12 cellular contexts compared by ENCODE assay signal in the genomic region with DNA sequence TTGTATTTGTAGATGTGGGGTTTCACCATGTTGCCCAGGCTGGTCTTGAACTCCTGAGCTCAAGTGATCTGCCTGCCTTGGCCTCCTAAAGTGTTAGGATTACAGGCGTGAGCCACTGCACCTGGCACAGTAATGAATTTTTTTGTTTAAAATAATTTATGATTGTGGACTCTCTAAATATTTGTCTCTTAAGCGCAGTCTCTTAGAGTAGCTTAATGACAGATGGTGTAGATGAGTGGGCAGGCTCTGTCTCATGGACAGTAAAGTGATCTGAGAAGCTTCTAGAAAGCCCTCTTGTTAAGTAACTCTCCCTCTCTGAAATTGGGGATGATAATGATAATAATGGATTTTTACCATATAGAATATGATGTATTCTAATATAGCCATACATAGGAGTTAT.
"Had no signal": no experiment of that assay in that cellular context is flagged by ENCODE, and none has a peak within 500 bp of the region (broad histone marks: within the 10 kb centered on the region; RNA-seq: fewer than 3 reads in every experiment).

No MANE protein-coding gene starts in this region.

- ATAC-seq: activated CD8-positive, alpha-beta T cell treated with anti-CD3 and anti-CD28 coated beads, Interleukin-2, amount 10 ng/mL, durations not matched to agents 7 days and 5 days; activated T-helper 17 cell treated with anti-CD3 and anti-CD28 coated beads, Interleukin-2, amount 50 U/mL, for 72 hours; naive thymus-derived CD8-positive, alpha-beta T cell had no signal

- H3K27me3 Mint-ChIP-seq: activated naive CD4-positive, alpha-beta T cell treated with anti-CD3 and anti-CD28 coated beads, Interleukin-2, amount 10 ng/mL, durations not matched to agents 7 days and 5 days; activated T-helper 17 cell treated with anti-CD3 and anti-CD28 coated beads, Interleukin-2, amount 50 U/mL, for 72 hours; naive thymus-derived CD8-positive, alpha-beta T cell had no signal

- H3K36me3 Mint-ChIP-seq: activated naive CD4-positive, alpha-beta T cell treated with anti-CD3 and anti-CD28 coated beads, Interleukin-2, amount 10 ng/mL, durations not matched to agents 7 days and 5 days had no signal

- H3K9me3 ChIP-seq: esophagus squamous epithelium, neutrophil, stomach had no signal

- H3K4me3 Mint-ChIP-seq: activated CD8-positive, alpha-beta T cell treated with anti-CD3 and anti-CD28 coated beads, Interleukin-2, amount 10 ng/mL, durations not matched to agents 7 days and 5 days; activated naive CD4-positive, alpha-beta T cell treated with anti-CD3 and anti-CD28 coated beads, Interleukin-2, amount 10 ng/mL, durations not matched to agents 7 days and 5 days; activated T-helper 17 cell treated with anti-CD3 and anti-CD28 coated beads, Interleukin-2, amount 50 U/mL, for 72 hours; naive thymus-derived CD8-positive, alpha-beta T cell had no signal

- DNase-seq: activated CD4-positive, alpha-beta T cell treated with anti-CD3 and anti-CD28 coated beads for 4 hours; activated CD8-positive, alpha-beta T cell treated with anti-CD3 and anti-CD28 coated beads, Interleukin-2, amount 10 ng/mL, durations not matched to agents 7 days and 5 days; activated naive CD4-positive, alpha-beta T cell treated with anti-CD3 and anti-CD28 coated beads, Interleukin-2, amount 10 ng/mL, durations not matched to agents 7 days and 5 days; esophagus squamous epithelium; head of caudate nucleus; naive thymus-derived CD8-positive, alpha-beta T cell; posterior cingulate gyrus; stimulated activated CD4-positive, alpha-beta T cell treated with anti-CD3 and anti-CD28 coated beads, Interleukin-4, amount 100 ng/mL, for 4 hours; stomach had no signal

- H3K4me1 Mint-ChIP-seq: activated naive CD4-positive, alpha-beta T cell treated with anti-CD3 and anti-CD28 coated beads, Interleukin-2, amount 10 ng/mL, durations not matched to agents 7 days and 5 days; activated T-helper 17 cell treated with anti-CD3 and anti-CD28 coated beads, Interleukin-2, amount 50 U/mL, for 72 hours had no signal

- H3K27ac ChIP-seq: cardiac muscle cell, neutrophil, stomach had no signal

- H3K9me3 Mint-ChIP-seq: activated naive CD4-positive, alpha-beta T cell treated with anti-CD3 and anti-CD28 coated beads, Interleukin-2, amount 10 ng/mL, durations not matched to agents 7 days and 5 days; activated T-helper 17 cell treated with anti-CD3 and anti-CD28 coated beads, Interleukin-2, amount 50 U/mL, for 72 hours; naive thymus-derived CD8-positive, alpha-beta T cell had no signal

- H3K4me3 ChIP-seq: cardiac muscle cell, esophagus squamous epithelium, stomach had no signal
